ENCODE assay signal across 8 cellular contexts in genomic region chr16:54936086-54936978, GRCh38. TPM values are rescaled to one million over a fixed set of nuclear protein-coding genes. Genes with fewer than 3 reads are reported as not detected.
DNase-seq lines count a peak whose midpoint lies in the region; ATAC-seq lines count a peak whose summit lies in the region.

No MANE protein-coding gene starts in this region.

- DNase-seq in NCI-H82 (lab: John Stamatoyannopoulos, UW) = peak; percentile 56
- no peak for DNase-seq in NCI-H82 treated with DMSO at 0.1 percent for 48 hours (lab: John Stamatoyannopoulos, UW; ENCODE audit: unreplicated experiment)
- DNase-seq in activated naive CD4-positive, alpha-beta T cell treated with anti-CD3 and anti-CD28 coated beads, Interleukin-2, amount 50 U/mL, for 72 hours (ENCODE audit: low spot score in 2 of 2) = no peak
- no peak for DNase-seq in iPS DF 6.9 (ENCODE audit: low read depth, low spot score)
- DNase-seq in caudate nucleus (lab: John Stamatoyannopoulos, UW) = no peak

- no peaks in the 10 kb centered on the region for H3K9me3 ChIP-seq in iPS DF 6.9 (ENCODE audit: control insufficient read depth, insufficient read depth, low read length)
- H3K9me3 ChIP-seq in skeletal muscle satellite cell (replicated peaks; ENCODE audit: low read length) = no peaks in the 10 kb centered on the region

- no peaks in the 10 kb centered on the region for H3K9me3 Mint-ChIP-seq in activated naive CD4-positive, alpha-beta T cell treated with anti-CD3 and anti-CD28 coated beads, Interleukin-2, amount 50 U/mL, for 72 hours

- peaks cover 0 to 33% of the 10 kb centered on the region in 2 donors for H3K36me3 Mint-ChIP-seq in activated naive CD4-positive, alpha-beta T cell treated with anti-CD3 and anti-CD28 coated beads, Interleukin-2, amount 50 U/mL, for 72 hours

- peak overlapping the region in 1 of 2 donors; percentile 60 for H3K27ac Mint-ChIP-seq in activated naive CD4-positive, alpha-beta T cell treated with anti-CD3 and anti-CD28 coated beads, Interleukin-2, amount 50 U/mL, for 72 hours

- H3K36me3 ChIP-seq in iPS DF 6.9 (ENCODE audit: control insufficient read depth, insufficient read depth, low read length) (no peaks in the 10 kb centered on the region), skeletal muscle satellite cell (ENCODE audit: insufficient read depth, low read length) (peaks cover 11% of the 10 kb centered on the region)

- peak overlapping the region; percentile 60 for H3K9ac ChIP-seq in skeletal muscle satellite cell (ENCODE audit: low read depth, low read length)

- ATAC-seq in activated naive CD4-positive, alpha-beta T cell treated with anti-CD3 and anti-CD28 coated beads, Interleukin-2, amount 50 U/mL, for 72 hours = peak; percentile 39 to 51
- no peak for ATAC-seq in GM19023 (IDR thresholded peaks at IDR 0.05; ENCODE audit: unreplicated experiment)
- ATAC-seq in HG02798 (IDR thresholded peaks at IDR 0.05; ENCODE audit: poor library complexity, unreplicated experiment) = no peak

- H3K4me2 ChIP-seq in skeletal muscle satellite cell (ENCODE audit: low read length) = peak overlapping the region; percentile 86

- WGBS in iPS DF 6.9 (ENCODE audit: insufficient coverage, insufficient read length) = no CpG with 5 or more reads among the region's 59 CpGs

- no peak overlapping the region for H3K27ac ChIP-seq in iPS DF 6.9 (ENCODE audit: low read length)
- no peak overlapping the region for H3K27ac ChIP-seq in caudate nucleus (ENCODE audit: low read depth, low read length)

- H3K4me1 ChIP-seq in iPS DF 6.9 (ENCODE audit: control insufficient read depth, insufficient read depth, low read length) (peaks cover 3% of the 10 kb centered on the region; the same call in 1 of the 2 replicates), skeletal muscle satellite cell (ENCODE audit: control insufficient read depth, insufficient read depth, low read length) (peaks cover 12% of the 10 kb centered on the region)

- peaks cover 80% of the 10 kb centered on the region for H3K27me3 ChIP-seq in iPS DF 6.9 (ENCODE audit: control insufficient read depth, insufficient read depth, low read length)
- H3K27me3 ChIP-seq in skeletal muscle satellite cell (ENCODE audit: control insufficient read depth, insufficient read depth, low read length) = peaks cover 8% of the 10 kb centered on the region

- peak overlapping the region; percentile 31; the same call in 1 of the 2 replicates for H3K4me3 ChIP-seq in iPS DF 6.9 (ENCODE audit: low read length)
- H3K4me3 ChIP-seq in skeletal muscle satellite cell (ENCODE audit: low read length) = peak overlapping the region; percentile 69

RNA-seq across cellular contexts. Expression of gene IRX5, which starts 5.7 kb away (rescaled TPM):
- not detected for total RNA-seq in activated naive CD4-positive, alpha-beta T cell treated with anti-CD3 and anti-CD28 coated beads, Interleukin-2, amount 50 U/mL, for 72 hours
- total RNA-seq in skeletal muscle satellite cell (2012; rRNA removed) = 0.87 and 1.8 TPM in 2 replicates

Comparison
In these comparisons a context has a peak if more than half of its experiments do, and no peak if none do; other contexts are left out.
1. ATAC-seq: peak in activated naive CD4-positive, alpha-beta T cell treated with anti-CD3 and anti-CD28 coated beads, Interleukin-2, amount 50 U/mL, for 72 hours (2 of 2); none in GM19023 (single experiment) and HG02798 (single experiment).